ENCODE assay signal across 1 cellular context in the genomic region with DNA sequence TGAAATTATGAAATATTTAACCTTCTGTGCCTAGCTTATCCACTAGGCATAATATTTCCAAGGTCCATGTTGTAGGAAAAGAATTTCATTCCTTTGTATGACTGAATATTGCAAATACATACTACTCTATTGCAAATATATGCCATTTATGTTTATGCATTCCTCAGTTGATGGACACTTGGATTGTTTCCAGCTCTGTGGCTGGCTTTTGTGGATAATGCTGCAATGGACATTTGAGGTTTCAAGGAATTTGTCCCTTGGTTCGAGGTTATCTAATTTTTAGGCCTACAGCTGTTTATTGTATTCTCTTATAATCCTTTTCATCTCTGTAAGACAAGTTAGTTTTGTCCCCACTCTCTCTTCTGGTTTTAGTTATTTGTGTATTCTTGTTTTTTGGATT.
TF ChIP-seq lines count a peak whose summit lies in the region.

No MANE protein-coding gene starts in this region.

TF ChIP-seq in K562, 482 proteins besides CTCF, POLR2A, EP300 and RAD21 (continued from another document and continues in another):
- TF ChIP-seq, protein P1, sequence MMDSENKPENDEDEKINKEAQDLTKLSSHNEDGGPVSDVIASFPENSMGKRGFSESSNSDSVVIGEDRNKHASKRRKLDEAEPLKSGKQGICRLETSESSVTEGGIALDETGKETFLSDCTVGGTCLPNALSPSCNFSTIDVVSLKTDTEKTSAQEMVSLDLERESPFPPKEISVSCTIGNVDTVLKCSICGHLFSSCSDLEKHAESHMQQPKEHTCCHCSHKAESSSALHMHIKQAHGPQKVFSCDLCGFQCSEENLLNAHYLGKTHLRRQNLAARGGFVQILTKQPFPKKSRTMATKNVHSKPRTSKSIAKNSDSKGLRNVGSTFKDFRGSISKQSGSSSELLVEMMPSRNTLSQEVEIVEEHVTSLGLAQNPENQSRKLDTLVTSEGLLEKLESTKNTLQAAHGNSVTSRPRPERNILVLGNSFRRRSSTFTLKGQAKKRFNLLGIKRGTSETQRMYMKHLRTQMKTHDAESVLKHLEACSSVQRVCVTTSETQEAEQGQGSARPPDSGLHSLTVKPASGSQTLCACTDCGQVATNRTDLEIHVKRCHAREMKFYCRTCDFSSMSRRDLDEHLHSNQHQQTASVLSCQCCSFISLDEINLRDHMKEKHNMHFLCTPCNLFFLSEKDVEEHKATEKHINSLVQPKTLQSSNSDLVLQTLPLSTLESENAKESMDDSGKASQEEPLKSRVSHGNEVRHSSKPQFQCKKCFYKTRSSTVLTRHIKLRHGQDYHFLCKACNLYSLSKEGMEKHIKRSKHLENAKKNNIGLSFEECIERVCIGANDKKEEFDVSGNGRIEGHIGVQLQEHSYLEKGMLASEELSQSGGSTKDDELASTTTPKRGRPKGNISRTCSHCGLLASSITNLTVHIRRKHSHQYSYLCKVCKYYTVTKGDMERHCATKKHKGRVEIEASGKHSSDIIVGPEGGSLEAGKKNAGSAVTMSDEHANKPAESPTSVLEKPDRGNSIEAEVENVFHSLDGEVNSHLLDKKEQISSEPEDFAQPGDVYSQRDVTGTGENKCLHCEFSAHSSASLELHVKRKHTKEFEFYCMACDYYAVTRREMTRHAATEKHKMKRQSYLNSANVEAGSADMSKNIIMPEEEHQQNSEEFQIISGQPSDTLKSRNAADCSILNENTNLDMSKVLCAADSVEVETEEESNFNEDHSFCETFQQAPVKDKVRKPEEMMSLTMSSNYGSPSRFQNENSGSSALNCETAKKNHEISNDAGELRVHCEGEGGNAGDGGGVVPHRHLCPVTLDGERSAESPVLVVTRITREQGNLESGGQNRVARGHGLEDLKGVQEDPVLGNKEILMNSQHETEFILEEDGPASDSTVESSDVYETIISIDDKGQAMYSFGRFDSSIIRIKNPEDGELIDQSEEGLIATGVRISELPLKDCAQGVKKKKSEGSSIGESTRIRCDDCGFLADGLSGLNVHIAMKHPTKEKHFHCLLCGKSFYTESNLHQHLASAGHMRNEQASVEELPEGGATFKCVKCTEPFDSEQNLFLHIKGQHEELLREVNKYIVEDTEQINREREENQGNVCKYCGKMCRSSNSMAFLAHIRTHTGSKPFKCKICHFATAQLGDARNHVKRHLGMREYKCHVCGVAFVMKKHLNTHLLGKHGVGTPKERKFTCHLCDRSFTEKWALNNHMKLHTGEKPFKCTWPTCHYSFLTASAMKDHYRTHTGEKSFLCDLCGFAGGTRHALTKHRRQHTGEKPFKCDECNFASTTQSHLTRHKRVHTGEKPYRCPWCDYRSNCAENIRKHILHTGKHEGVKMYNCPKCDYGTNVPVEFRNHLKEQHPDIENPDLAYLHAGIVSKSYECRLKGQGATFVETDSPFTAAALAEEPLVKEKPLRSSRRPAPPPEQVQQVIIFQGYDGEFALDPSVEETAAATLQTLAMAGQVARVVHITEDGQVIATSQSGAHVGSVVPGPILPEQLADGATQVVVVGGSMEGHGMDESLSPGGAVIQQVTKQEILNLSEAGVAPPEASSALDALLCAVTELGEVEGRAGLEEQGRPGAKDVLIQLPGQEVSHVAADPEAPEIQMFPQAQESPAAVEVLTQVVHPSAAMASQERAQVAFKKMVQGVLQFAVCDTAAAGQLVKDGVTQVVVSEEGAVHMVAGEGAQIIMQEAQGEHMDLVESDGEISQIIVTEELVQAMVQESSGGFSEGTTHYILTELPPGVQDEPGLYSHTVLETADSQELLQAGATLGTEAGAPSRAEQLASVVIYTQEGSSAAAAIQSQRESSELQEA (IDR thresholded peaks at IDR 0.05; ENCODE audit: low read depth) = no peak
- TF ChIP-seq, protein P2, sequence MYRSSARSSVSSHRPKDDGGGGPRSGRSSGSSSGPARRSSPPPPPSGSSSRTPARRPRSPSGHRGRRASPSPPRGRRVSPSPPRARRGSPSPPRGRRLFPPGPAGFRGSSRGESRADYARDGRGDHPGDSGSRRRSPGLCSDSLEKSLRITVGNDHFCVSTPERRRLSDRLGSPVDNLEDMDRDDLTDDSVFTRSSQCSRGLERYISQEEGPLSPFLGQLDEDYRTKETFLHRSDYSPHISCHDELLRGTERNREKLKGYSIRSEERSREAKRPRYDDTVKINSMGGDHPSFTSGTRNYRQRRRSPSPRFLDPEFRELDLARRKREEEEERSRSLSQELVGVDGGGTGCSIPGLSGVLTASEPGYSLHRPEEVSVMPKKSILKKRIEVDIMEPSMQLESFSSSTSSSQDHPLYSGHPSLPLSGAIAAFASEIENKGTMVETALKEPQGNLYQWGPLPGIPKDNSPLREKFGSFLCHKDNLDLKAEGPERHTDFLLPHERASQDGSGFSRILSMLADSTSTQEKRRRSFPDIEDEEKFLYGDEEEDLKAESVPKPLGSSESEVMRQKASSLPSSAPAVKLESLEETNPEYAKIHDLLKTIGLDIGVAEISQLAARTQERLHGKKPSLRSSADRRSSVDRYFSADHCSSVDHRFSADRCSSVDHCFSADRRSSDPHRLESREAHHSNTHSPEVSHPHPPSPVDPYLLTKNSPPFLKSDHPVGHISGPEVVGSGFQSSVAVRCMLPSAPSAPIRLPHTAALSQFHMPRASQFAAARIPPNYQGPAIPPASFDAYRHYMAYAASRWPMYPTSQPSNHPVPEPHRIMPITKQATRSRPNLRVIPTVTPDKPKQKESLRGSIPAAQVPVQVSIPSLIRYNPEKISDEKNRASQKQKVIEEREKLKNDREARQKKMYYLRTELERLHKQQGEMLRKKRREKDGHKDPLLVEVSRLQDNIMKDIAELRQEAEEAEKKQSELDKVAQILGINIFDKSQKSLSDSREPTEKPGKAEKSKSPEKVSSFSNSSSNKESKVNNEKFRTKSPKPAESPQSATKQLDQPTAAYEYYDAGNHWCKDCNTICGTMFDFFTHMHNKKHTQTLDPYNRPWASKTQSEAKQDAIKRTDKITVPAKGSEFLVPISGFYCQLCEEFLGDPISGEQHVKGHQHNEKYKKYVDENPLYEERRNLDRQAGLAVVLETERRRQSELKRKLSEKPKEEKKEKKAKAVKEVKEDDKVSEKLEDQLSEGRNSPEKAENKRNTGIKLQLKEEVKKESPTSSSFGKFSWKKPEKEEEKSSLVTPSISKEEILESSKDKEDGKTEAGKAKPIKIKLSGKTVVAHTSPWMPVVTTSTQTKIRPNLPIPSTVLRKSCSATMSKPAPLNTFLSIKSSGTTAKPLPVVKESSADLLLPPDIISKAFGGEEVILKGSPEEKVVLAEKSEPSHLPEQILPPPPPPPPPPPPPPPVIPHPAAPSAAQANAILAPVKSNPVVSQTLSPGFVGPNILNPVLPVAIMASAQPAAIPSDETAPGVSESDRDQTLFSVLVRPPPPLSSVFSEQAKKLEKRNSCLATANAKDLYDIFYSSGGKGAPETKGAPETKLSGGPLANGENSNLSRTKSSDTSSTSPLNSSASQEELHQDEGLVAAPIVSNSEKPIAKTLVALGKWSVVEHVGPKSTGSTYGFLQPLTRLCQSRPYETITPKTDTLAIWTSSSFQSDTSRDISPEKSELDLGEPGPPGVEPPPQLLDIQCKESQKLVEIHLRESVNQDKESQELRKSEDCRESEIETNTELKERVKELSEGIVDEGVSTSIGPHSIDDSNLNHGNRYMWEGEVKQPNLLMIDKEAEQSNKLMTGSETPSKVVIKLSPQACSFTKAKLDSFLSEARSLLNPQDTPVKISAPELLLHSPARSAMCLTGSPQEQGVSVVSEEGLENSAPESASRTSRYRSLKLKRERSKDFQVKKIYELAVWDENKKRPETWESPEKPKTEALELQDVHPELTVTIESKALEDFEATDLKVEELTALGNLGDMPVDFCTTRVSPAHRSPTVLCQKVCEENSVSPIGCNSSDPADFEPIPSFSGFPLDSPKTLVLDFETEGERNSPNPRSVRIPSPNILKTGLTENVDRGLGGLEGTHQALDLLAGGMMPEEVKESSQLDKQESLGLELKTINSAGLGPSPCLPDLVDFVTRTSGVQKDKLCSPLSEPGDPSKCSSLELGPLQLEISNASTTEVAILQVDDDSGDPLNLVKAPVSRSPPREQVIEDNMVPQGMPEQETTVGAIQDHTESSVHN (IDR thresholded peaks at IDR 0.05; ENCODE audit: borderline replicate concordance in 1 of 2, low read depth in 1 of 2) = 0 out of 4 replicates have a peak, but pooled peaks of 1 of the 2 experiments have one; percentile 21
- TF ChIP-seq, protein P3, sequence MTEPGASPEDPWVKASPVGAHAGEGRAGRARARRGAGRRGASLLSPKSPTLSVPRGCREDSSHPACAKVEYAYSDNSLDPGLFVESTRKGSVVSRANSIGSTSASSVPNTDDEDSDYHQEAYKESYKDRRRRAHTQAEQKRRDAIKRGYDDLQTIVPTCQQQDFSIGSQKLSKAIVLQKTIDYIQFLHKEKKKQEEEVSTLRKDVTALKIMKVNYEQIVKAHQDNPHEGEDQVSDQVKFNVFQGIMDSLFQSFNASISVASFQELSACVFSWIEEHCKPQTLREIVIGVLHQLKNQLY (CRISPR knock-in tag; conservative IDR thresholded peaks at IDR 0.05) = no peak
- TF ChIP-seq ZNF354B (CRISPR knock-in tag; IDR thresholded peaks at IDR 0.05) (peak; percentile 99), BRF1 (IDR thresholded peaks at IDR 0.05; ENCODE audit: borderline replicate concordance, extremely low read depth, insufficient read length) (no peak), SMAD4 (CRISPR knock-in tag; conservative IDR thresholded peaks at IDR 0.05) (no peak), ZNF184 (CRISPR knock-in tag; IDR thresholded peaks at IDR 0.05) (no peak), POLR2H (tag; IDR thresholded peaks at IDR 0.05; ENCODE audit: low read depth) (no peak), NEUROD1 (IDR thresholded peaks at IDR 0.05; ENCODE audit: borderline replicate concordance, low read depth, low read length, partially characterized antibody) (no peak), DPF2 (IDR thresholded peaks at IDR 0.05) (peak; percentile 92), RCOR1 (IDR thresholded peaks at IDR 0.05; ENCODE audit: borderline replicate concordance in 1 of 2, low read depth in 2 of 2, low read length in 2 of 2) (peak; percentile 59 to 64; a peak in 3 of 4 replicates), ZC3H11A (IDR thresholded peaks at IDR 0.05; ENCODE audit: low read depth, low read length) (no peak), MEIS2 (IDR thresholded peaks at IDR 0.05; ENCODE audit: partially characterized antibody) (peak; percentile 92), POLR2G (IDR thresholded peaks at IDR 0.05; ENCODE audit: low read depth, low read length) (no peak), SRSF1 (IDR thresholded peaks at IDR 0.05; ENCODE audit: low read depth, low read length) (no peak), ZNF263 (CRISPR knock-in tag; IDR thresholded peaks at IDR 0.05; ENCODE audit: borderline replicate concordance) (no peak), RB1 (IDR thresholded peaks at IDR 0.05; ENCODE audit: low read depth) (no peak), TRIM28 (IDR thresholded peaks at IDR 0.05) (peak; percentile 64; the same call in 1 of the 2 replicates), ZFP36 (IDR thresholded peaks at IDR 0.05; ENCODE audit: low read depth, low read length, partially characterized antibody) (no peak), KDM4B (IDR thresholded peaks at IDR 0.05; ENCODE audit: borderline replicate concordance in 2 of 2, low read depth in 1 of 2) (no peak), ZNF134 (CRISPR knock-in tag; conservative IDR thresholded peaks at IDR 0.05) (no peak), MCM5 (IDR thresholded peaks at IDR 0.05; ENCODE audit: low read depth) (no peak), RBM25 (IDR thresholded peaks at IDR 0.05; ENCODE audit: low read depth, low read length, severe bottlenecking) (peak; percentile 81)
- TF ChIP-seq, protein P4, sequence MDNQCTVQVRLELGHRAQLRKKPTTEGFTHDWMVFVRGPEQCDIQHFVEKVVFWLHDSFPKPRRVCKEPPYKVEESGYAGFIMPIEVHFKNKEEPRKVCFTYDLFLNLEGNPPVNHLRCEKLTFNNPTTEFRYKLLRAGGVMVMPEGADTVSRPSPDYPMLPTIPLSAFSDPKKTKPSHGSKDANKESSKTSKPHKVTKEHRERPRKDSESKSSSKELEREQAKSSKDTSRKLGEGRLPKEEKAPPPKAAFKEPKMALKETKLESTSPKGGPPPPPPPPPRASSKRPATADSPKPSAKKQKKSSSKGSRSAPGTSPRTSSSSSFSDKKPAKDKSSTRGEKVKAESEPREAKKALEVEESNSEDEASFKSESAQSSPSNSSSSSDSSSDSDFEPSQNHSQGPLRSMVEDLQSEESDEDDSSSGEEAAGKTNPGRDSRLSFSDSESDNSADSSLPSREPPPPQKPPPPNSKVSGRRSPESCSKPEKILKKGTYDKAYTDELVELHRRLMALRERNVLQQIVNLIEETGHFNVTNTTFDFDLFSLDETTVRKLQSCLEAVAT (IDR thresholded peaks at IDR 0.05) = peak in 1 of 2 experiments; percentile 98; a peak in 2 of 4 replicates
- TF ChIP-seq, protein P5, sequence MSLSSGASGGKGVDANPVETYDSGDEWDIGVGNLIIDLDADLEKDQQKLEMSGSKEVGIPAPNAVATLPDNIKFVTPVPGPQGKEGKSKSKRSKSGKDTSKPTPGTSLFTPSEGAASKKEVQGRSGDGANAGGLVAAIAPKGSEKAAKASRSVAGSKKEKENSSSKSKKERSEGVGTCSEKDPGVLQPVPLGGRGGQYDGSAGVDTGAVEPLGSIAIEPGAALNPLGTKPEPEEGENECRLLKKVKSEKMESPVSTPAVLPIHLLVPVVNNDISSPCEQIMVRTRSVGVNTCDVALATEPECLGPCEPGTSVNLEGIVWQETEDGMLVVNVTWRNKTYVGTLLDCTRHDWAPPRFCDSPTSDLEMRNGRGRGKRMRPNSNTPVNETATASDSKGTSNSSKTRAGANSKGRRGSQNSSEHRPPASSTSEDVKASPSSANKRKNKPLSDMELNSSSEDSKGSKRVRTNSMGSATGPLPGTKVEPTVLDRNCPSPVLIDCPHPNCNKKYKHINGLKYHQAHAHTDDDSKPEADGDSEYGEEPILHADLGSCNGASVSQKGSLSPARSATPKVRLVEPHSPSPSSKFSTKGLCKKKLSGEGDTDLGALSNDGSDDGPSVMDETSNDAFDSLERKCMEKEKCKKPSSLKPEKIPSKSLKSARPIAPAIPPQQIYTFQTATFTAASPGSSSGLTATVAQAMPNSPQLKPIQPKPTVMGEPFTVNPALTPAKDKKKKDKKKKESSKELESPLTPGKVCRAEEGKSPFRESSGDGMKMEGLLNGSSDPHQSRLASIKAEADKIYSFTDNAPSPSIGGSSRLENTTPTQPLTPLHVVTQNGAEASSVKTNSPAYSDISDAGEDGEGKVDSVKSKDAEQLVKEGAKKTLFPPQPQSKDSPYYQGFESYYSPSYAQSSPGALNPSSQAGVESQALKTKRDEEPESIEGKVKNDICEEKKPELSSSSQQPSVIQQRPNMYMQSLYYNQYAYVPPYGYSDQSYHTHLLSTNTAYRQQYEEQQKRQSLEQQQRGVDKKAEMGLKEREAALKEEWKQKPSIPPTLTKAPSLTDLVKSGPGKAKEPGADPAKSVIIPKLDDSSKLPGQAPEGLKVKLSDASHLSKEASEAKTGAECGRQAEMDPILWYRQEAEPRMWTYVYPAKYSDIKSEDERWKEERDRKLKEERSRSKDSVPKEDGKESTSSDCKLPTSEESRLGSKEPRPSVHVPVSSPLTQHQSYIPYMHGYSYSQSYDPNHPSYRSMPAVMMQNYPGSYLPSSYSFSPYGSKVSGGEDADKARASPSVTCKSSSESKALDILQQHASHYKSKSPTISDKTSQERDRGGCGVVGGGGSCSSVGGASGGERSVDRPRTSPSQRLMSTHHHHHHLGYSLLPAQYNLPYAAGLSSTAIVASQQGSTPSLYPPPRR (CRISPR knock-in tag; IDR thresholded peaks at IDR 0.05; ENCODE audit: borderline replicate concordance) = no peak
- TF ChIP-seq, protein P6, sequence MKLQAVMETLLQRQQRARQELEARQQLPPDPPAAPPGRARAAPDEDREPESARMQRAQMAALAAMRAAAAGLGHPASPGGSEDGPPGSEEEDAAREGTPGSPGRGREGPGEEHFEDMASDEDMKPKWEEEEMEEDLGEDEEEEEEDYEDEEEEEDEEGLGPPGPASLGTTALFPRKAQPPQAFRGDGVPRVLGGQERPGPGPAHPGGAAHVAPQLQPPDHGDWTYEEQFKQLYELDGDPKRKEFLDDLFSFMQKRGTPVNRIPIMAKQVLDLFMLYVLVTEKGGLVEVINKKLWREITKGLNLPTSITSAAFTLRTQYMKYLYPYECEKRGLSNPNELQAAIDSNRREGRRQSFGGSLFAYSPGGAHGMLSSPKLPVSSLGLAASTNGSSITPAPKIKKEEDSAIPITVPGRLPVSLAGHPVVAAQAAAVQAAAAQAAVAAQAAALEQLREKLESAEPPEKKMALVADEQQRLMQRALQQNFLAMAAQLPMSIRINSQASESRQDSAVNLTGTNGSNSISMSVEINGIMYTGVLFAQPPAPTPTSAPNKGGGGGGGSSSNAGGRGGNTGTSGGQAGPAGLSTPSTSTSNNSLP (IDR thresholded peaks at IDR 0.05; ENCODE audit: borderline replicate concordance, low read depth, low read length) = 0 out of 2 replicates have a peak, but pooled peaks have one; percentile 52
